18 cellular contexts compared by ENCODE assay signal in genomic region chr1:209305221-209305954, GRCh38.
DNase-seq lines count a peak whose midpoint lies in the region; ATAC-seq, FAIRE-seq and TF ChIP-seq lines count a peak whose summit lies in the region.
"Had no signal": no experiment of that assay in that cellular context is flagged by ENCODE, and none has a peak within 500 bp of the region (broad histone marks: within the 10 kb centered on the region; RNA-seq: fewer than 3 reads in every experiment).

No MANE protein-coding gene starts in this region.

- no peak overlapping the region for H2AFZ ChIP-seq in neural progenitor cell (replicated peaks)

- H3K27me3 ChIP-seq in endodermal cell (ENCODE audit: control insufficient read depth, insufficient read depth, low read length, poor library complexity, severe bottlenecking) (peaks cover 7% of the 10 kb centered on the region), neural progenitor cell (no peaks in the 10 kb centered on the region), small intestine (ENCODE audit: control insufficient read depth in 2 of 2, insufficient read depth in 2 of 2, low read length in 2 of 2) (no peaks in the 10 kb centered on the region), Peyer's patch (no peaks in the 10 kb centered on the region)
- H3K27me3 ChIP-seq: BLaER1 had no signal

- no peak overlapping the region for H3K27ac ChIP-seq in endodermal cell (ENCODE audit: low read depth, low read length)
- H3K27ac ChIP-seq in neural progenitor cell, result no peak overlapping the region
- H3K27ac ChIP-seq in small intestine (ENCODE audit: low read depth in 1 of 2, low read length in 1 of 2), result no peak overlapping the region
- H3K27ac ChIP-seq in Peyer's patch, result no peak overlapping the region
- H3K27ac ChIP-seq: BLaER1 had no signal

- 41 to 63% methylated on average over 3 to 4 of the region's 4 CpGs for WGBS in endodermal cell (ENCODE audit: insufficient coverage in 1 of 2, insufficient read length in 1 of 2), 2 experiments
- 54 to 74% (median 66%) methylated on average over 4 of the region's 4 CpGs for WGBS in small intestine, 3 donors

- H3K4me3 ChIP-seq in endodermal cell (ENCODE audit: low read length), result peak overlapping the region; percentile 19
- H3K4me3 ChIP-seq in neural progenitor cell, result no peak overlapping the region
- no peak overlapping the region for H3K4me3 ChIP-seq in small intestine (ENCODE audit: low read depth in 1 of 2, low read length in 2 of 2)
- no peak overlapping the region for H3K4me3 ChIP-seq in Peyer's patch
- H3K4me3 ChIP-seq: BLaER1 had no signal

- H3K4me1 Mint-ChIP-seq in endodermal cell (peaks cover 41% of the 10 kb centered on the region), neural progenitor cell (peaks cover 9% of the 10 kb centered on the region)
- H3K4me1 Mint-ChIP-seq: CD8-positive, alpha-beta memory T cell had no signal

- peaks cover 14% of the 10 kb centered on the region for H3F3A ChIP-seq in neural progenitor cell (ENCODE audit: low read depth)

- TF ChIP-seq CTCF in endodermal cell (conservative IDR thresholded peaks at IDR 0.05), result no peak
- TF ChIP-seq CTCF in neural progenitor cell (IDR thresholded peaks at IDR 0.05), result no peak
- TF ChIP-seq CTCF in Peyer's patch (IDR thresholded peaks at IDR 0.05), result no peak

- no peak overlapping the region for H3K9ac ChIP-seq in endodermal cell (ENCODE audit: extremely low read depth, low read length, poor library complexity, severe bottlenecking)
- H3K9ac ChIP-seq in neural progenitor cell, result no peak overlapping the region
- H3K9ac ChIP-seq: BLaER1 had no signal

- no peak overlapping the region for H3K27ac Mint-ChIP-seq in endodermal cell
- H3K27ac Mint-ChIP-seq in neural progenitor cell, result peak overlapping the region; percentile 2
- H3K27ac Mint-ChIP-seq: CD8-positive, alpha-beta memory T cell; HFFc6 had no signal

- H3K79me2 ChIP-seq in neural progenitor cell (ENCODE audit: low read depth), result no peaks in the 10 kb centered on the region

- H3K9me3 Mint-ChIP-seq in endodermal cell, result no peaks in the 10 kb centered on the region
- no peaks in the 10 kb centered on the region for H3K9me3 Mint-ChIP-seq in neural progenitor cell
- H3K9me3 Mint-ChIP-seq: CD8-positive, alpha-beta memory T cell; HFFc6 had no signal

- H3K36me3 Mint-ChIP-seq in endodermal cell (ENCODE audit: low read depth) (no peaks in the 10 kb centered on the region), neural progenitor cell (no peaks in the 10 kb centered on the region)
- H3K36me3 Mint-ChIP-seq: CD8-positive, alpha-beta memory T cell had no signal

- no peak for TF ChIP-seq POLR2A in Peyer's patch (IDR thresholded peaks at IDR 0.05)

- DNase-seq in ELF-1 (ENCODE audit: low read depth, low spot score) (peak; percentile 75), NCI-H82 (lab: John Stamatoyannopoulos, UW) (peak; percentile 96), endodermal cell (peak; percentile 63), neural progenitor cell (ENCODE audit: low spot score) (peak; percentile 53), small intestine (no peak), Peyer's patch (no peak)
- DNase-seq: 8988T; AML-193; Caco-2; CD8-positive, alpha-beta memory T cell; DND-41; GF-D8; HCEC 1CT; HFFc6; IMR-90 had no signal

- H3K27me3 Mint-ChIP-seq in endodermal cell (ENCODE audit: insufficient read depth) (no peaks in the 10 kb centered on the region), neural progenitor cell (ENCODE audit: insufficient read depth, low read depth) (no peaks in the 10 kb centered on the region)

- H3K4me3 Mint-ChIP-seq in endodermal cell, result no peak overlapping the region
- H3K4me3 Mint-ChIP-seq in neural progenitor cell, result no peak overlapping the region
- H3K4me3 Mint-ChIP-seq: CD8-positive, alpha-beta memory T cell; HFFc6 had no signal

- no peaks in the 10 kb centered on the region for H3K9me3 ChIP-seq in endodermal cell (ENCODE audit: control insufficient read depth, low read length)
- H3K9me3 ChIP-seq in neural progenitor cell (ENCODE audit: low read depth), result no peaks in the 10 kb centered on the region
- H3K9me3 ChIP-seq in small intestine (ENCODE audit: control insufficient read depth, low read depth), result no peaks in the 10 kb centered on the region
- H3K9me3 ChIP-seq in Peyer's patch, result no peaks in the 10 kb centered on the region
- H3K9me3 ChIP-seq: BLaER1, Caco-2 had no signal

- H3K4me1 ChIP-seq in endodermal cell (ENCODE audit: control insufficient read depth, insufficient read depth, low read length) (peaks cover 22% of the 10 kb centered on the region), neural progenitor cell (peaks cover 14% of the 10 kb centered on the region), small intestine (ENCODE audit: control insufficient read depth in 2 of 2, insufficient read depth in 1 of 2, low read depth in 1 of 2, low read length in 1 of 2) (no peaks in the 10 kb centered on the region), Peyer's patch (no peaks in the 10 kb centered on the region)
- H3K4me1 ChIP-seq: Caco-2 had no signal

- H3K36me3 ChIP-seq in endodermal cell (ENCODE audit: control insufficient read depth, insufficient read depth, low read length) (no peaks in the 10 kb centered on the region), neural progenitor cell (no peaks in the 10 kb centered on the region), small intestine (ENCODE audit: control insufficient read depth in 2 of 2, insufficient read depth in 2 of 2, low read length in 2 of 2) (no peaks in the 10 kb centered on the region), Peyer's patch (no peaks in the 10 kb centered on the region)
- H3K36me3 ChIP-seq: BLaER1 had no signal

- H3K4me2 ChIP-seq in neural progenitor cell, result peak overlapping the region; percentile 48
- H3K4me2 ChIP-seq: BLaER1 had no signal

- no peak for FAIRE-seq in small intestine (lab: Jason Lieb, UNC)
- FAIRE-seq: GM19239 had no signal

- ATAC-seq in HG03045 (IDR thresholded peaks at IDR 0.05; ENCODE audit: unreplicated experiment), result no peak

- H4K20me1 ChIP-seq in neural progenitor cell (ENCODE audit: low read depth), result no peaks in the 10 kb centered on the region
- H4K20me1 ChIP-seq: BLaER1 had no signal

Comparison
In these comparisons a context has a peak if more than half of its experiments do, and no peak if none do; other contexts are left out.
1. DNase-seq: peak in ELF-1 (single experiment), NCI-H82 (single experiment), endodermal cell (single experiment) and neural progenitor cell (single experiment); none in small intestine (single experiment) and Peyer's patch (0 of 3).